Comparison of ENCODE assay signal across 15 cellular contexts in the genomic region with DNA sequence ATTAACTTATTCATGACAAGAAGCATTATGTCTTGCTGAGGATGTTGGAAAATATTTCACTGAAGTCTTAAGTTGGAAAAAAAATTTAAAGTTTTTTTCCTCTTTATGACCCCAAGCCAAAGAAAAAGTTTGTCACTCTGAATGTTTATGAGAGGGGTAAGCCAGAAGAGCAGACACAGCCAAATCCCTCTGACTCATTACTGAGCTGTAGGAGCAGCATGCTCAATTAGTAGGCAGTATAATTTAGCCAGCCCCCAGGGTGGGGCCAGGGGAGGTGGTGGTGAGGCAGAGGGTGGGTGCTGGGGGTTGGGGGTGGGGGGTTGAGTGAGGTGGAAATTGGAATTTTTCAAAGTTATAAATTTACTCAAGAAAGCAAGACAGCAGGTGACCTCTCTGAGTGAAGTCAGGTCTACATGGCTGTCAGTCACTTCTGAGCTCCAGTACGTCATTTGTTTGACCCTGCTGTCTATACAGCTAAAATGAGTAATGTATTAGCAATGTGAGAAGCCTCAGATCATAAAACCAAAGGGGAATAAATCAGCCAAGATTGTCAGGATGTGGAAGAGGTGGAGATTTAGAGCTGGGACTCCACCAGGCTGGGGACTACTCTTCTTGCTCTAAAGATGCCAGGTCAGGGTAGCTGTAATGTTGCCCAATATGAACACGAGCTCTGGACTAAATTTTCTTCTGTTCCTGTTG.
DNase-seq lines count a peak whose midpoint lies in the region; ATAC-seq, FAIRE-seq and TF ChIP-seq lines count a peak whose summit lies in the region.
"Had no signal": no experiment of that assay in that cellular context is flagged by ENCODE, and none has a peak within 500 bp of the region (broad histone marks: within the 10 kb centered on the region; RNA-seq: fewer than 3 reads in every experiment).

No MANE protein-coding gene starts in this region.

- H3K36me3 Mint-ChIP-seq in astrocyte (ENCODE audit: low read depth, unreplicated experiment), result no peaks in the 10 kb centered on the region

- peak overlapping the region; percentile 91 for H3K27ac Mint-ChIP-seq in astrocyte (ENCODE audit: unreplicated experiment)
- H3K27ac Mint-ChIP-seq: progenitor cell of endocrine pancreas; T-helper 2 cell treated with Interferon-gamma antibody and Interleukin-4, amounts not matched to agents 5 μg/mL and 100 μg/mL, for 36 hours had no signal

- H3K4me1 Mint-ChIP-seq in astrocyte (ENCODE audit: low read depth, unreplicated experiment), result peaks cover 6% of the 10 kb centered on the region

- no peaks in the 10 kb centered on the region for H3K27me3 ChIP-seq in astrocyte (ENCODE audit: insufficient read depth, low read length)
- H3K27me3 ChIP-seq in kidney epithelial cell (ENCODE audit: control insufficient read depth, insufficient read depth, low read length), result no peaks in the 10 kb centered on the region

- H3K4me2 ChIP-seq in astrocyte (ENCODE audit: low read length), result peak overlapping the region; percentile 41

- H3K27ac ChIP-seq in astrocyte (ENCODE audit: low read depth, low read length), result peak overlapping the region; percentile 53

- H3K4me3 ChIP-seq in astrocyte (ENCODE audit: insufficient read depth, low read depth, low read length) (no peak overlapping the region), kidney epithelial cell (ENCODE audit: low read depth, low read length) (no peak overlapping the region)

- no peak overlapping the region for H2AFZ ChIP-seq in astrocyte (ENCODE audit: low read depth, low read length)

- no peaks in the 10 kb centered on the region for H4K20me1 ChIP-seq in astrocyte (ENCODE audit: insufficient read depth, low read length)

- no peaks in the 10 kb centered on the region for H3K79me2 ChIP-seq in astrocyte (ENCODE audit: insufficient read depth, low read length)

- no peak for ATAC-seq in left lobe of liver
- ATAC-seq: stimulated activated naive CD8-positive, alpha-beta T cell treated with anti-CD3 and anti-CD28 coated beads, Interleukin-15, Interleukin-2, amounts not matched to agents 100 U/mL and 50 U/mL, for 24 hours had no signal

- DNase-seq in AG08396 (ENCODE audit: low spot score), result peak; percentile 47
- peak; percentile 91 for DNase-seq in HT1080 (ENCODE audit: low read depth)
- peak; percentile 76 for DNase-seq in astrocyte (ENCODE audit: low read depth)
- peak; percentile 54 for DNase-seq in kidney epithelial cell (ENCODE audit: low read depth)
- no peak for DNase-seq in Ammon's horn (ENCODE audit: low spot score)
- DNase-seq in left lobe of liver (ENCODE audit: low spot score), result no peak
- no peak for DNase-seq in NCI-H1092 treated with DMSO at 0.1 percent for 48 hours (lab: John Stamatoyannopoulos, UW)
- no peak for DNase-seq in COR-L47 (lab: John Stamatoyannopoulos, UW)
- DNase-seq: activated CD4-positive, alpha-beta T cell treated with anti-CD3 and anti-CD28 coated beads, Interleukin-2, amount 50 U/mL, for 1 hour; central memory CD4-positive, alpha-beta T cell; GF-D8; stimulated activated CD4-positive, alpha-beta T cell treated with anti-CD3 and anti-CD28 coated beads, Interleukin-4, amount 100 ng/mL, for 1 hour; stimulated activated naive CD8-positive, alpha-beta T cell treated with anti-CD3 and anti-CD28 coated beads, Interleukin-15, Interleukin-2, amounts not matched to agents 100 U/mL and 50 U/mL, for 24 hours had no signal

- H3K9me3 Mint-ChIP-seq in astrocyte (ENCODE audit: unreplicated experiment), result no peaks in the 10 kb centered on the region
- H3K9me3 Mint-ChIP-seq: T-helper 2 cell treated with Interferon-gamma antibody and Interleukin-4, amounts not matched to agents 5 μg/mL and 100 μg/mL, for 36 hours had no signal

- no peak overlapping the region for H3K9ac ChIP-seq in astrocyte (ENCODE audit: low read length)

- FAIRE-seq in astrocyte (lab: Jason Lieb, UNC), result peak; percentile 95

- peaks cover 10% of the 10 kb centered on the region for H3K4me1 ChIP-seq in astrocyte (ENCODE audit: insufficient read depth, low read length)

- no peaks in the 10 kb centered on the region for H3K27me3 Mint-ChIP-seq in astrocyte (ENCODE audit: low read depth, unreplicated experiment)
- H3K27me3 Mint-ChIP-seq: progenitor cell of endocrine pancreas had no signal

- no peak overlapping the region for H3K4me3 Mint-ChIP-seq in astrocyte (ENCODE audit: unreplicated experiment)
- H3K4me3 Mint-ChIP-seq: T-helper 2 cell treated with Interferon-gamma antibody and Interleukin-4, amounts not matched to agents 5 μg/mL and 100 μg/mL, for 36 hours had no signal

- no peaks in the 10 kb centered on the region for H3K9me3 ChIP-seq in astrocyte (ENCODE audit: insufficient read depth, low read depth, low read length)

- no peak for TF ChIP-seq CTCF in astrocyte (IDR thresholded peaks at IDR 0.05; ENCODE audit: insufficient read depth, low read depth, low read length)
- TF ChIP-seq CTCF in kidney epithelial cell (IDR thresholded peaks at IDR 0.05; ENCODE audit: insufficient read depth, low read length, poor library complexity, severe bottlenecking), result no peak

- H3K36me3 ChIP-seq in astrocyte (ENCODE audit: insufficient read depth, low read length), result no peaks in the 10 kb centered on the region
- no peaks in the 10 kb centered on the region for H3K36me3 ChIP-seq in kidney epithelial cell (ENCODE audit: control insufficient read depth, insufficient read depth, low read length)

Comparison
In these comparisons a context has a peak if more than half of its experiments do, and no peak if none do; other contexts are left out.
1. DNase-seq: peak in AG08396 (single experiment), HT1080 (single experiment), astrocyte (single experiment) and kidney epithelial cell (single experiment); none in Ammon's horn (single experiment), left lobe of liver (single experiment), NCI-H1092 treated with DMSO at 0.1 percent for 48 hours (single experiment) and COR-L47 (single experiment).